ENCODE assay signal across 7 cellular contexts in the genomic region with DNA sequence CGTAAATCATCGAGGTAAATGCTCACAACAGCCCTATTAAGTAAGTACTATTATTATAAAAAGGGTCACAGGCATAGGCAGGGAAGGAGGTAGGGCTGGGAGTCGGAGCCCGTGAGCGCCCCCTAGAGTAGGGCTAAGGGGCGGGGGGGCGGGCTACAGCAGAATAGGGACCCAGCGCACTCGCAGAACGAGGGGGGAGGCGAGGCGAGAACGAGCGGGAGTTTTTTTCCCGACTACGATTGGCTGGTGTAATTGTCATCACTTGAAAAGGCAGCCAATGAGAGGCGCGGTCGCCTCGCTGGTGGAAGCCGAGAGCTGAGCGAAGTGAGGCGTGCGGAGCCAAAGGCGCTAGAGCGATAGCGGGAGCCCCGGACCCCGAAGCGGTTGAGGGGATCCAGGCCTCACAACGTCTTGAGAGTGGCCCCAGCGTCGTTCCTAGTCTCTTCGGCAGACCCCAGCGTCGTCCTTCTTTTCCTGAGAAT. TPM values are rescaled to one million over a fixed set of nuclear protein-coding genes. Genes with fewer than 3 reads are reported as not detected.
DNase-seq lines count a peak whose midpoint lies in the region; ATAC-seq and TF ChIP-seq lines count a peak whose summit lies in the region.

No MANE protein-coding gene starts in this region.

- no peaks in the 10 kb centered on the region for H3K9me3 ChIP-seq in liver (ENCODE audit: control insufficient read depth in 4 of 4, low read length in 3 of 4)

- peak overlapping the region in 1 of 3 donors; percentile 20 for H3K4me3 ChIP-seq in liver (ENCODE audit: low read depth in 1 of 3, low read length in 3 of 3)

- H3K27me3 ChIP-seq in liver (ENCODE audit: control insufficient read depth in 4 of 4, insufficient read depth in 4 of 4, low read length in 3 of 4), result no peaks in the 10 kb centered on the region

- peak; percentile 45 for ATAC-seq in GM19023 (IDR thresholded peaks at IDR 0.05; ENCODE audit: unreplicated experiment)

- peaks cover 0 to 1% (median 0%) of the 10 kb centered on the region in 4 donors for H3K36me3 ChIP-seq in liver (ENCODE audit: control insufficient read depth in 4 of 4, insufficient read depth in 3 of 4, low read depth in 1 of 4, low read length in 3 of 4)

- WGBS in liver, result 5% methylated on average over 36 of the region's 36 CpGs

- DNase-seq in NCI-H510A (lab: John Stamatoyannopoulos, UW) (peak; percentile 91), dedifferentiated amniotic fluid mesenchymal stem cell (ENCODE audit: extremely low spot score) (peak; percentile 51), COR-L47 (lab: John Stamatoyannopoulos, UW) (no peak)
- peak; percentile 89 for DNase-seq in activated CD4-positive, alpha-beta T cell treated with anti-CD3 and anti-CD28 coated beads, Interleukin-2, amount 50 U/mL, for 1 hour
- peak; percentile 86 for DNase-seq in stimulated activated CD4-positive, alpha-beta T cell treated with anti-CD3 and anti-CD28 coated beads, Interleukin-2, amount 100 ng/mL, for 4 hours (ENCODE audit: low read depth)

- H3K9ac ChIP-seq in liver (ENCODE audit: low read depth in 1 of 2, low read length in 2 of 2), result no peak overlapping the region

- TF ChIP-seq CTCF in liver (IDR thresholded peaks at IDR 0.05; ENCODE audit: low read depth, low read length, missing input control), result peak; percentile 17

- TF ChIP-seq RAD21 in liver (IDR thresholded peaks at IDR 0.05), result peak; percentile 27 to 50

- peaks cover 0 to 5% (median under 1%) of the 10 kb centered on the region in 4 donors for H3K4me1 ChIP-seq in liver (ENCODE audit: control insufficient read depth in 4 of 4, insufficient read depth in 4 of 4, low read length in 3 of 4)

- H3K27ac ChIP-seq in liver (ENCODE audit: low read depth in 1 of 2, low read length in 2 of 2), result no peak overlapping the region

TF ChIP-seq in liver, 16 proteins besides CTCF, POLR2A, EP300 and RAD21:
- TF ChIP-seq, protein P1, sequence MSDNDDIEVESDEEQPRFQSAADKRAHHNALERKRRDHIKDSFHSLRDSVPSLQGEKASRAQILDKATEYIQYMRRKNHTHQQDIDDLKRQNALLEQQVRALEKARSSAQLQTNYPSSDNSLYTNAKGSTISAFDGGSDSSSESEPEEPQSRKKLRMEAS (IDR thresholded peaks at IDR 0.05), result no peak
- TF ChIP-seq ZBTB33 (IDR thresholded peaks at IDR 0.05) (no peak), EGR1 (IDR thresholded peaks at IDR 0.05; ENCODE audit: low read depth in 2 of 2) (no peak), NR2F2 (IDR thresholded peaks at IDR 0.05) (no peak), FOXA2 (IDR thresholded peaks at IDR 0.05) (no peak), SP1 (IDR thresholded peaks at IDR 0.05) (peak; percentile 14)
- TF ChIP-seq, protein P2, sequence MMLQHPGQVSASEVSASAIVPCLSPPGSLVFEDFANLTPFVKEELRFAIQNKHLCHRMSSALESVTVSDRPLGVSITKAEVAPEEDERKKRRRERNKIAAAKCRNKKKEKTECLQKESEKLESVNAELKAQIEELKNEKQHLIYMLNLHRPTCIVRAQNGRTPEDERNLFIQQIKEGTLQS (IDR thresholded peaks at IDR 0.05), result no peak

RNA-seq across cellular contexts. Expression of gene KEAP1, which starts 24.2 kb away (rescaled TPM):
- 10 to 100 TPM; 45.4 to 62.3 TPM for total RNA-seq in liver
- 10 to 100 TPM; 44.3 to 50.6 TPM for polyA plus RNA-seq in liver

RNA-seq across cellular contexts. Expression of gene S1PR5, which starts 38.3 kb away (rescaled TPM):
- total RNA-seq in liver, result under 1 TPM; 0.17 to 0.56 TPM
- polyA plus RNA-seq in liver, result under 1 TPM; 0.32 to 0.36 TPM

RNA-seq across cellular contexts. Expression of gene PDE4A, which starts 58.6 kb away (rescaled TPM):
- total RNA-seq in liver, result 1 to 10 TPM; 1.1 to 2.3 TPM
- 1 to 10 TPM in 1 of 2 donors, under 1 TPM in 1; 0.90 to 1.5 TPM for polyA plus RNA-seq in liver
